Comparison of ENCODE assay signal across 8 cellular contexts in genomic region chr5:95285406-95285761, GRCh38. TPM values are rescaled to one million over a fixed set of nuclear protein-coding genes. Genes with fewer than 3 reads are reported as not detected.
DNase-seq lines count a peak whose midpoint lies in the region; ATAC-seq and TF ChIP-seq lines count a peak whose summit lies in the region.

No MANE protein-coding gene starts in this region.

- H3K4me1 Mint-ChIP-seq in activated CD4-positive, alpha-beta T cell treated with anti-CD3 and anti-CD28 coated beads, Interleukin-2, amount 10 ng/mL, durations not matched to agents 7 days and 5 days, result peaks cover 10% of the 10 kb centered on the region
- H3K4me1 Mint-ChIP-seq in activated B cell treated with CpG ODN at 0.5 μM for 24 hours, result peaks cover 11% of the 10 kb centered on the region

- no peak for TF ChIP-seq POLR2A in stomach (IDR thresholded peaks at IDR 0.05)

- no peak for TF ChIP-seq EP300 in stomach (IDR thresholded peaks at IDR 0.05)

- CTCF ChIA-PET in activated CD4-positive, alpha-beta T cell treated with anti-CD3 and anti-CD28 coated beads, Interleukin-2, amount 10 ng/mL, durations not matched to agents 7 days and 5 days (lab: Charles Lee), result no interaction called here
- CTCF ChIA-PET in activated B cell treated with CpG ODN at 0.5 μM for 24 hours (lab: Charles Lee), result no interaction called here

- H3K9ac ChIP-seq in iPS-20b (ENCODE audit: low read depth, low read length), result peak overlapping the region; percentile 27; the same call in 1 of the 2 replicates

- peak; percentile 6 for DNase-seq in activated CD4-positive, alpha-beta T cell treated with anti-CD3 and anti-CD28 coated beads, Interleukin-2, amount 10 ng/mL, durations not matched to agents 7 days and 5 days
- no peak for DNase-seq in activated CD4-positive, alpha-beta T cell treated with anti-CD3 and anti-CD28 coated beads, Interleukin-2, amount 50 U/mL, for 48 hours
- no peak for DNase-seq in activated B cell treated with CpG ODN at 0.5 μM for 24 hours
- DNase-seq in stomach, result no peak
- no peak for DNase-seq in DMS79 (lab: John Stamatoyannopoulos, UW)
- no peak for DNase-seq in HT-29 (ENCODE audit: low spot score)
- DNase-seq in activated CD4-positive, alpha-beta T cell treated with anti-CD3 and anti-CD28 coated beads, Interleukin-2, amount 50 U/mL, for 4 hours, result no peak

- no peaks in the 10 kb centered on the region for H3K36me3 Mint-ChIP-seq in activated CD4-positive, alpha-beta T cell treated with anti-CD3 and anti-CD28 coated beads, Interleukin-2, amount 10 ng/mL, durations not matched to agents 7 days and 5 days (ENCODE audit: low read depth)
- H3K36me3 Mint-ChIP-seq in activated B cell treated with CpG ODN at 0.5 μM for 24 hours (ENCODE audit: low read depth), result no peaks in the 10 kb centered on the region

- H3K27ac ChIP-seq in iPS-20b (ENCODE audit: low read length), result no peak overlapping the region
- H3K27ac ChIP-seq in stomach, result no peak overlapping the region

- H3K9me3 ChIP-seq in iPS-20b (ENCODE audit: insufficient read depth, low read depth, low read length), result no peaks in the 10 kb centered on the region
- no peaks in the 10 kb centered on the region for H3K9me3 ChIP-seq in stomach

- H3K4me3 ChIP-seq in iPS-20b (ENCODE audit: low read length), result peak overlapping the region; percentile 73
- H3K4me3 ChIP-seq in stomach, result peak overlapping the region; percentile 58 to 83 (median 68)

- H3K4me1 ChIP-seq in iPS-20b (ENCODE audit: insufficient read depth, low read length) (peaks cover 18% of the 10 kb centered on the region), stomach (peaks cover 18 to 30% (median 25%) of the 10 kb centered on the region in 4 donors)

- 3 to 7% (median 6%) methylated on average over 14 of the region's 14 CpGs for WGBS in stomach, 5 donors

- no peak for ATAC-seq in activated B cell treated with CpG ODN at 0.5 μM for 24 hours (ENCODE audit: low read depth)

- H3K27me3 ChIP-seq in iPS-20b (ENCODE audit: insufficient read depth, low read length) (peaks cover 50% of the 10 kb centered on the region), stomach (peaks cover 0 to 88% (median 60%) of the 10 kb centered on the region in 3 donors)

- POLR2A ChIA-PET in activated CD4-positive, alpha-beta T cell treated with anti-CD3 and anti-CD28 coated beads, Interleukin-2, amount 10 ng/mL, durations not matched to agents 7 days and 5 days (lab: Charles Lee), result no interaction called here
- POLR2A ChIA-PET in activated B cell treated with CpG ODN at 0.5 μM for 24 hours (lab: Charles Lee), result no interaction called here

- H3K4me3 Mint-ChIP-seq in activated CD4-positive, alpha-beta T cell treated with anti-CD3 and anti-CD28 coated beads, Interleukin-2, amount 10 ng/mL, durations not matched to agents 7 days and 5 days, result peak overlapping the region; percentile 49
- peak overlapping the region; percentile 59 for H3K4me3 Mint-ChIP-seq in activated B cell treated with CpG ODN at 0.5 μM for 24 hours

- no peak overlapping the region for H3K27ac Mint-ChIP-seq in activated CD4-positive, alpha-beta T cell treated with anti-CD3 and anti-CD28 coated beads, Interleukin-2, amount 10 ng/mL, durations not matched to agents 7 days and 5 days
- no peak overlapping the region for H3K27ac Mint-ChIP-seq in activated B cell treated with CpG ODN at 0.5 μM for 24 hours

- intact Hi-C loops in activated B cell treated with CpG ODN at 0.5 μM for 24 hours (cut with micrococcal nuclease) (no loop called here), stomach (cut with DNase I; ENCODE audit: low total_unique reads) (no loop called here)

- TF ChIP-seq CTCF in activated B cell treated with CpG ODN at 0.5 μM for 24 hours (IDR thresholded peaks at IDR 0.05) (no peak), stomach (IDR thresholded peaks at IDR 0.05) (no peak)

- H3K36me3 ChIP-seq in iPS-20b (ENCODE audit: insufficient read depth, low read depth, low read length), result no peaks in the 10 kb centered on the region
- H3K36me3 ChIP-seq in stomach, result no peaks in the 10 kb centered on the region

- H3K9me3 Mint-ChIP-seq in activated CD4-positive, alpha-beta T cell treated with anti-CD3 and anti-CD28 coated beads, Interleukin-2, amount 10 ng/mL, durations not matched to agents 7 days and 5 days, result no peaks in the 10 kb centered on the region
- H3K9me3 Mint-ChIP-seq in activated B cell treated with CpG ODN at 0.5 μM for 24 hours, result no peaks in the 10 kb centered on the region

- H3K27me3 Mint-ChIP-seq in activated CD4-positive, alpha-beta T cell treated with anti-CD3 and anti-CD28 coated beads, Interleukin-2, amount 10 ng/mL, durations not matched to agents 7 days and 5 days, result peaks cover 67% of the 10 kb centered on the region
- peaks cover 38% of the 10 kb centered on the region for H3K27me3 Mint-ChIP-seq in activated B cell treated with CpG ODN at 0.5 μM for 24 hours

RNA-seq across cellular contexts. Expression of gene MCTP1, which starts 0.5 kb away (rescaled TPM):
- total RNA-seq in activated CD4-positive, alpha-beta T cell treated with anti-CD3 and anti-CD28 coated beads, Interleukin-2, amount 10 ng/mL, durations not matched to agents 7 days and 5 days, result under 1 TPM in 1 of 2 experiments, not detected in 1; 0.08 TPM
- total RNA-seq in activated B cell treated with CpG ODN at 0.5 μM for 24 hours (0.86 and 1.9 TPM in 2 replicates), stomach (10 to 100 TPM in 4 of 5 donors, 1 to 10 TPM in 1; 1.8 to 47.9 (median 23.7) TPM)
- polyA plus RNA-seq in stomach, result 1 to 10 TPM; 1.4 to 4.9 (median 4.3) TPM
- 4.2 and 4.5 TPM in 2 replicates for total RNA-seq in HT-29 (2014; rRNA removed; shearing (Covaris generic))
